1 cellular context compared by ENCODE assay signal in the genomic region with DNA sequence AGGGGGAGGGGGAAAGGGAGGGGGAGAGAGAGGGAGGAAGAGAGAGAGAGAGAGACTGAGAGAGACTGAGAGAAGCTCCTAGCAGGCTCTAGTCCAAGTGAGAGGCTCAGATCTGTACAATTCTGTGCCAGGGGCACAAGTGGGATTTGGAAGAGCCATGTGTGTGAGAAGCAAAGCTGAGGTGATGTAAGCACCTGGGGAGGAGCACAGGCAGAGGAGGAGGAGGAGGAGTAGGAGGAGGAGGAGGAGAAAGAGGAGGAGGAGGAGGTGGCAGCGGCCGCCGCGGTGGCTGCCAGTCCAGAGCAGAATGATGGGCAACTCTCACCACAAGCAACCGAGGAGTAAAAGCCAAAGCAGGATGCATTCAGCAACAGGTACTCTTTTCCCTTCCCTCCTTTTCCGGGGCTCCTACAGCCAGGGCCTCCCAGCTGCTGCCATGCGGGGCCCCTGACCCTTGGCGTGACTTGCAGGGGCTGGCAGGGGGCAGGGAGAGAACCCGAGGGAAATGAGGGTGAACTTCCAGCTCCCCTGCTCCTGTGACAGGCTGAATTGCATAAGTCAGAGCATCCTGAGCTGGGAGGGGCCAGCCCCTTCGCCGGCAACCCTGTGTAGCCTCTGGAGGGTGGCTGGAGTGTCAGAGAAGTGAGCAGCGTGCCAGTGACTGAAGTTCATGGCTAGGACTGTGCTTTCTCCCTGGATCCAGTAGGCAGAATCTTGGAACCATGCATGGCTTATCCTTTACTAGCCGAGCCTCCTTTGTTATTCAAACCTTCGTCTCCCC.
A peak's percentile ranks its signal among the peaks of the same experiment; 100 is the strongest.
TF ChIP-seq lines count a peak whose summit lies in the region.

No MANE protein-coding gene starts in this region.

TF ChIP-seq in HEK293, 187 proteins besides CTCF, POLR2A, EP300 and RAD21 (continued from another document and continues in another):
- TF ChIP-seq, protein P1, sequence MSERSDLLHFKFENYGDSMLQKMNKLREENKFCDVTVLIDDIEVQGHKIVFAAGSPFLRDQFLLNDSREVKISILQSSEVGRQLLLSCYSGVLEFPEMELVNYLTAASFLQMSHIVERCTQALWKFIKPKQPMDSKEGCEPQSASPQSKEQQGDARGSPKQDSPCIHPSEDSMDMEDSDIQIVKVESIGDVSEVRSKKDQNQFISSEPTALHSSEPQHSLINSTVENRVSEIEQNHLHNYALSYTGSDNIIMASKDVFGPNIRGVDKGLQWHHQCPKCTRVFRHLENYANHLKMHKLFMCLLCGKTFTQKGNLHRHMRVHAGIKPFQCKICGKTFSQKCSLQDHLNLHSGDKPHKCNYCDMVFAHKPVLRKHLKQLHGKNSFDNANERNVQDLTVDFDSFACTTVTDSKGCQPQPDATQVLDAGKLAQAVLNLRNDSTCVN (tag by site-specific recombination; optimal IDR thresholded peaks at IDR 0.05) = no peak
- TF ChIP-seq ZNF433 (tag by site-specific recombination; IDR thresholded peaks at IDR 0.05; ENCODE audit: low read depth) = no peak
- no peak for TF ChIP-seq ZNF140 (tag by site-specific recombination; IDR thresholded peaks at IDR 0.05)
- TF ChIP-seq ZNF521 (tag by site-specific recombination; IDR thresholded peaks at IDR 0.05) = no peak
- no peak for TF ChIP-seq ZNF132 (tag by site-specific recombination; IDR thresholded peaks at IDR 0.05; ENCODE audit: borderline replicate concordance)
- TF ChIP-seq ZNF488 (tag by site-specific recombination; IDR thresholded peaks at IDR 0.05) = no peak
- no peak for TF ChIP-seq PRDM10 (tag by site-specific recombination; IDR thresholded peaks at IDR 0.05)
- peak; percentile 91 for TF ChIP-seq SCRT2 (tag by site-specific recombination; IDR thresholded peaks at IDR 0.05)
- no peak for TF ChIP-seq OVOL3 (tag by site-specific recombination; IDR thresholded peaks at IDR 0.05)
- TF ChIP-seq, protein P2, sequence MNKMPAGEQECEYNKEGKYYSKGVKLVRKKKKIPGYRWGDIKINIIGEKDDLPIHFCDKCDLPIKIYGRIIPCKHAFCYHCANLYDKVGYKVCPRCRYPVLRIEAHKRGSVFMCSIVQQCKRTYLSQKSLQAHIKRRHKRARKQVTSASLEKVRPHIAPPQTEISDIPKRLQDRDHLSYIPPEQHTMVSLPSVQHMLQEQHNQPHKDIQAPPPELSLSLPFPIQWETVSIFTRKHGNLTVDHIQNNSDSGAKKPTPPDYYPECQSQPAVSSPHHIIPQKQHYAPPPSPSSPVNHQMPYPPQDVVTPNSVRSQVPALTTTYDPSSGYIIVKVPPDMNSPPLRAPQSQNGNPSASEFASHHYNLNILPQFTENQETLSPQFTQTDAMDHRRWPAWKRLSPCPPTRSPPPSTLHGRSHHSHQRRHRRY (tag by site-specific recombination; IDR thresholded peaks at IDR 0.05) = no peak
- TF ChIP-seq, protein P3, sequence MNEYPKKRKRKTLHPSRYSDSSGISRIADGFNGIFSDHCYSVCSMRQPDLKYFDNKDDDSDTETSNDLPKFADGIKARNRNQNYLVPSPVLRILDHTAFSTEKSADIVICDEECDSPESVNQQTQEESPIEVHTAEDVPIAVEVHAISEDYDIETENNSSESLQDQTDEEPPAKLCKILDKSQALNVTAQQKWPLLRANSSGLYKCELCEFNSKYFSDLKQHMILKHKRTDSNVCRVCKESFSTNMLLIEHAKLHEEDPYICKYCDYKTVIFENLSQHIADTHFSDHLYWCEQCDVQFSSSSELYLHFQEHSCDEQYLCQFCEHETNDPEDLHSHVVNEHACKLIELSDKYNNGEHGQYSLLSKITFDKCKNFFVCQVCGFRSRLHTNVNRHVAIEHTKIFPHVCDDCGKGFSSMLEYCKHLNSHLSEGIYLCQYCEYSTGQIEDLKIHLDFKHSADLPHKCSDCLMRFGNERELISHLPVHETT (tag by site-specific recombination; IDR thresholded peaks at IDR 0.05) = no peak
- no peak for TF ChIP-seq ZNF248 (tag by site-specific recombination; IDR thresholded peaks at IDR 0.05)
- TF ChIP-seq, protein P4, sequence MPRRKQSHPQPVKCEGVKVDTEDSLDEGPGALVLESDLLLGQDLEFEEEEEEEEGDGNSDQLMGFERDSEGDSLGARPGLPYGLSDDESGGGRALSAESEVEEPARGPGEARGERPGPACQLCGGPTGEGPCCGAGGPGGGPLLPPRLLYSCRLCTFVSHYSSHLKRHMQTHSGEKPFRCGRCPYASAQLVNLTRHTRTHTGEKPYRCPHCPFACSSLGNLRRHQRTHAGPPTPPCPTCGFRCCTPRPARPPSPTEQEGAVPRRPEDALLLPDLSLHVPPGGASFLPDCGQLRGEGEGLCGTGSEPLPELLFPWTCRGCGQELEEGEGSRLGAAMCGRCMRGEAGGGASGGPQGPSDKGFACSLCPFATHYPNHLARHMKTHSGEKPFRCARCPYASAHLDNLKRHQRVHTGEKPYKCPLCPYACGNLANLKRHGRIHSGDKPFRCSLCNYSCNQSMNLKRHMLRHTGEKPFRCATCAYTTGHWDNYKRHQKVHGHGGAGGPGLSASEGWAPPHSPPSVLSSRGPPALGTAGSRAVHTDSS (tag by site-specific recombination; IDR thresholded peaks at IDR 0.05) = peak; percentile 41
- TF ChIP-seq ZNF558 (tag by site-specific recombination; IDR thresholded peaks at IDR 0.05) = no peak
- no peak for TF ChIP-seq ZNF416 (tag by site-specific recombination; IDR thresholded peaks at IDR 0.05)
- no peak for TF ChIP-seq ZNF404 (tag by site-specific recombination; IDR thresholded peaks at IDR 0.05)
- no peak for TF ChIP-seq ZNF610 (tag by site-specific recombination; IDR thresholded peaks at IDR 0.05; ENCODE audit: borderline replicate concordance)
- no peak for TF ChIP-seq ZNF292 (tag by site-specific recombination; IDR thresholded peaks at IDR 0.05; ENCODE audit: borderline replicate concordance, low read depth)
- TF ChIP-seq SCRT1 (tag by site-specific recombination; IDR thresholded peaks at IDR 0.05; ENCODE audit: borderline replicate concordance) = peak; percentile 64; the same call in 1 of the 2 replicates
- TF ChIP-seq ZNF580 (tag by site-specific recombination; IDR thresholded peaks at IDR 0.05) = no peak
- TF ChIP-seq ZNF510 (tag by site-specific recombination; IDR thresholded peaks at IDR 0.05; ENCODE audit: insufficient replicate concordance) = no peak
- no peak for TF ChIP-seq ZBTB8A (tag by site-specific recombination; IDR thresholded peaks at IDR 0.05)
- TF ChIP-seq, protein P5, sequence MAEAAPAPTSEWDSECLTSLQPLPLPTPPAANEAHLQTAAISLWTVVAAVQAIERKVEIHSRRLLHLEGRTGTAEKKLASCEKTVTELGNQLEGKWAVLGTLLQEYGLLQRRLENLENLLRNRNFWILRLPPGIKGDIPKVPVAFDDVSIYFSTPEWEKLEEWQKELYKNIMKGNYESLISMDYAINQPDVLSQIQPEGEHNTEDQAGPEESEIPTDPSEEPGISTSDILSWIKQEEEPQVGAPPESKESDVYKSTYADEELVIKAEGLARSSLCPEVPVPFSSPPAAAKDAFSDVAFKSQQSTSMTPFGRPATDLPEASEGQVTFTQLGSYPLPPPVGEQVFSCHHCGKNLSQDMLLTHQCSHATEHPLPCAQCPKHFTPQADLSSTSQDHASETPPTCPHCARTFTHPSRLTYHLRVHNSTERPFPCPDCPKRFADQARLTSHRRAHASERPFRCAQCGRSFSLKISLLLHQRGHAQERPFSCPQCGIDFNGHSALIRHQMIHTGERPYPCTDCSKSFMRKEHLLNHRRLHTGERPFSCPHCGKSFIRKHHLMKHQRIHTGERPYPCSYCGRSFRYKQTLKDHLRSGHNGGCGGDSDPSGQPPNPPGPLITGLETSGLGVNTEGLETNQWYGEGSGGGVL (tag by site-specific recombination; IDR thresholded peaks at IDR 0.05) = peak; percentile 78
- no peak for TF ChIP-seq ZIC2 (tag by site-specific recombination; IDR thresholded peaks at IDR 0.05)
- TF ChIP-seq INSM2 (tag by site-specific recombination; IDR thresholded peaks at IDR 0.05) = no peak
- TF ChIP-seq, protein P6, sequence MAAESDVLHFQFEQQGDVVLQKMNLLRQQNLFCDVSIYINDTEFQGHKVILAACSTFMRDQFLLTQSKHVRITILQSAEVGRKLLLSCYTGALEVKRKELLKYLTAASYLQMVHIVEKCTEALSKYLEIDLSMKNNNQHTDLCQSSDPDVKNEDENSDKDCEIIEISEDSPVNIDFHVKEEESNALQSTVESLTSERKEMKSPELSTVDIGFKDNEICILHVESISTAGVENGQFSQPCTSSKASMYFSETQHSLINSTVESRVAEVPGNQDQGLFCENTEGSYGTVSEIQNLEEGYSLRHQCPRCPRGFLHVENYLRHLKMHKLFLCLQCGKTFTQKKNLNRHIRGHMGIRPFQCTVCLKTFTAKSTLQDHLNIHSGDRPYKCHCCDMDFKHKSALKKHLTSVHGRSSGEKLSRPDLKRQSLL (tag by site-specific recombination; IDR thresholded peaks at IDR 0.05) = no peak
- peak; percentile 96 for TF ChIP-seq EGR2 (tag by site-specific recombination; IDR thresholded peaks at IDR 0.05; ENCODE audit: low read depth)
- TF ChIP-seq, protein P7, sequence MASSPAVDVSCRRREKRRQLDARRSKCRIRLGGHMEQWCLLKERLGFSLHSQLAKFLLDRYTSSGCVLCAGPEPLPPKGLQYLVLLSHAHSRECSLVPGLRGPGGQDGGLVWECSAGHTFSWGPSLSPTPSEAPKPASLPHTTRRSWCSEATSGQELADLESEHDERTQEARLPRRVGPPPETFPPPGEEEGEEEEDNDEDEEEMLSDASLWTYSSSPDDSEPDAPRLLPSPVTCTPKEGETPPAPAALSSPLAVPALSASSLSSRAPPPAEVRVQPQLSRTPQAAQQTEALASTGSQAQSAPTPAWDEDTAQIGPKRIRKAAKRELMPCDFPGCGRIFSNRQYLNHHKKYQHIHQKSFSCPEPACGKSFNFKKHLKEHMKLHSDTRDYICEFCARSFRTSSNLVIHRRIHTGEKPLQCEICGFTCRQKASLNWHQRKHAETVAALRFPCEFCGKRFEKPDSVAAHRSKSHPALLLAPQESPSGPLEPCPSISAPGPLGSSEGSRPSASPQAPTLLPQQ (tag by site-specific recombination; IDR thresholded peaks at IDR 0.05) = no peak
- peak; percentile 89 for TF ChIP-seq ZFHX2 (tag by site-specific recombination; conservative IDR thresholded peaks at IDR 0.05)
- TF ChIP-seq ZNF776 (tag by site-specific recombination; IDR thresholded peaks at IDR 0.05; ENCODE audit: borderline replicate concordance) = no peak
- TF ChIP-seq, protein P8, sequence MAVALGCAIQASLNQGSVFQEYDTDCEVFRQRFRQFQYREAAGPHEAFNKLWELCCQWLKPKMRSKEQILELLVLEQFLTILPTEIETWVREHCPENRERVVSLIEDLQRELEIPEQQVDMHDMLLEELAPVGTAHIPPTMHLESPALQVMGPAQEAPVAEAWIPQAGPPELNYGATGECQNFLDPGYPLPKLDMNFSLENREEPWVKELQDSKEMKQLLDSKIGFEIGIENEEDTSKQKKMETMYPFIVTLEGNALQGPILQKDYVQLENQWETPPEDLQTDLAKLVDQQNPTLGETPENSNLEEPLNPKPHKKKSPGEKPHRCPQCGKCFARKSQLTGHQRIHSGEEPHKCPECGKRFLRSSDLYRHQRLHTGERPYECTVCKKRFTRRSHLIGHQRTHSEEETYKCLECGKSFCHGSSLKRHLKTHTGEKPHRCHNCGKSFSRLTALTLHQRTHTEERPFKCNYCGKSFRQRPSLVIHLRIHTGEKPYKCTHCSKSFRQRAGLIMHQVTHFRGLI (tag by site-specific recombination; IDR thresholded peaks at IDR 0.05) = no peak
- no peak for TF ChIP-seq ZNF658 (tag by site-specific recombination; IDR thresholded peaks at IDR 0.05)
- TF ChIP-seq ZNF37A (tag by site-specific recombination; IDR thresholded peaks at IDR 0.05) = no peak
